In the genomic region with DNA sequence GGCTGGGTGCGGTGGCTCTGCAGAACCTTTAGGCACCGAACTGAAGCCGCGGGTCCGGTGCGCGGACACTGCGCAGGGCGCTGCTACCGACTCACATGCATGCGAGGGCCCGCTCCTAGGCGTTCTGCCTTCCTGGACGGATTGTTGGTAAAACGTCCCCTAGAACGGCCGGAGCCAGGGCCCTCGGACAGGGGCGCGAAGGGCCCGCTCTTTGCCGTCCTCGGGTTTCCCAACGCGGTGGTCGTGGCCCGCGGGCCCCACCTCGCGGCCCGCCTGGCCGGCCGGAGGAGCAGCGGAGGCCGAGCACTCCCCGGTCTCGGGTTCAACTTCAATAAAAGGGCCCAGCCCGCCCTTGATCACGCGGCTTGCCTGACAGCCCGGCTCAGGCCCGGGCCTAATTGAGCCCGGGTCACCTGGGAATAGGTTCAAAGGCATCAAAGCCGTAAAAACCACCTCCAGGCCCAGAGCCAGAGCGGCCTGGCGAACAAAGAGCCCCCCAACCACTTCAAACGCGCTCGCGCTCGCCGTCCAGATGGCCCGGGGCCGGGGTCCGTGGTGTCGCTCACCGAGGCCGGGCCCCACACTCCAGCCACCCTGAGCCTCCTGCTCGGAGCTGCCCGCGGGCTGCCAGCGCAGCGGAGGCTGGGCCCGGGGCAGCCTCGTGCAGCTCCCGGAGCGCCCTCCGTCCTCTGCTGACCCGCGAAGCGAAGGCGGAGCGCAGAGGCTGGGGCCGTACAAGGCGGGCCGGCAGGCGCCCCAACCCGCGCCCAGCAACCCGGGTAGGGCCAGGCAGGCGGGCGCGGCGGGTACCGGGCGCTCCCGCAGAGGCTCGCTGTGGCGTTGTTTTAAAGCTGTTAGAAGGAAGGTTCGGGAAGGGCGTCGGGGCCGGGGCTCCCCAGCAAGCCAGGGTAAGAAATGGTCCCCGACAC, we compare ENCODE assay signal across 12 cellular contexts. TPM values are rescaled to one million over a fixed set of nuclear protein-coding genes. Genes with fewer than 3 reads are reported as not detected.
DNase-seq lines count a peak whose midpoint lies in the region; ATAC-seq, FAIRE-seq and TF ChIP-seq lines count a peak whose summit lies in the region.
"Had no signal": no experiment of that assay in that cellular context is flagged by ENCODE, and none has a peak within 500 bp of the region (broad histone marks: within the 10 kb centered on the region; RNA-seq: fewer than 3 reads in every experiment).

No MANE protein-coding gene starts in this region.

- DNase-seq in AG08396 (ENCODE audit: low spot score): peak; percentile 56
- DNase-seq in astrocyte of the spinal cord (ENCODE audit: low read depth, low spot score): peak; percentile 48
- no peak for DNase-seq in right atrium auricular region (ENCODE audit: low spot score)
- peak in 1 of 6 donors; percentile 43 for DNase-seq in pancreas
- no peak for DNase-seq in OCI-M2 (lab: John Stamatoyannopoulos, UW; ENCODE audit: unreplicated experiment)
- DNase-seq in COR-L47 (lab: John Stamatoyannopoulos, UW): no peak
- DNase-seq in C1 segment of cervical spinal cord (lab: John Stamatoyannopoulos, UW): no peak
- DNase-seq in HuH-7.5 (ENCODE audit: low spot score): no peak
- DNase-seq: Caco-2, NCI-H1694 treated with DMSO at 0.1 percent for 48 hours had no signal

- H3K4me3 ChIP-seq in astrocyte of the spinal cord (ENCODE audit: low read depth, low read length): peak overlapping the region; percentile 75
- peak overlapping the region; percentile 51 to 62 for H3K4me3 ChIP-seq in right atrium auricular region
- peak overlapping the region in 1 of 4 donors; percentile 44 for H3K4me3 ChIP-seq in pancreas

- H3K9me3 ChIP-seq in right atrium auricular region (no peaks in the 10 kb centered on the region), pancreas (no peaks in the 10 kb centered on the region)
- H3K9me3 ChIP-seq: Caco-2 had no signal

- H3K27ac ChIP-seq in right atrium auricular region (peak overlapping the region; percentile 71 to 76), pancreas (no peak overlapping the region)

- ATAC-seq in pancreas: peak in 3 of 4 donors; percentile 36 to 56 (median 46)
- ATAC-seq: stimulated activated memory B cell treated with anti-CD40 and anti-IgM and Interleukin-4, amounts not matched to agents 10 μg/mL and 1 μg/mL and 100 μg/mL, for 72 hours had no signal

- H3K4me1 ChIP-seq in right atrium auricular region (peaks cover 0 to 28% of the 10 kb centered on the region in 2 donors), pancreas (peaks cover 0 to 4% (median 0%) of the 10 kb centered on the region in 3 donors)
- H3K4me1 ChIP-seq: Caco-2 had no signal

- WGBS in pancreas, 2 donors: 3 to 4% methylated on average over 84 to 94 of the region's 94 CpGs

- FAIRE-seq in pancreas (lab: Jason Lieb, UNC): no peak

- intact Hi-C loops in pancreas (cut with DNase I): no loop called here

- H3K36me3 ChIP-seq in right atrium auricular region (no peaks in the 10 kb centered on the region), pancreas (no peaks in the 10 kb centered on the region)

- in situ Hi-C loops in astrocyte of the spinal cord (cut with HindIII; ENCODE audit: low sequenced_read_pairs): no loop called here

- H3K27me3 ChIP-seq in right atrium auricular region (peaks cover 0 to 25% of the 10 kb centered on the region in 2 donors), pancreas (peaks cover 0 to 32% (median 4%) of the 10 kb centered on the region in 4 donors)

- TF ChIP-seq CTCF in astrocyte of the spinal cord (IDR thresholded peaks at IDR 0.05; ENCODE audit: low read depth, low read length) (no peak), right atrium auricular region (IDR thresholded peaks at IDR 0.05) (no peak), pancreas (IDR thresholded peaks at IDR 0.05) (no peak)

RNA-seq across cellular contexts. Expression of gene TWIST2, which starts 1.1 kb away (rescaled TPM):
- total RNA-seq in right atrium auricular region: 10 to 100 TPM in 1 of 2 donors, 1 to 10 TPM in 1; 6.2 to 26.1 TPM
- total RNA-seq in pancreas: 1 to 10 TPM in 2 of 6 donors, under 1 TPM in 4; 0.31 to 1.9 (median 0.67) TPM
- polyA plus RNA-seq in pancreas: 1 to 10 TPM; 2.5 to 3.0 TPM
- total RNA-seq: Caco-2 had no signal
- polyA plus RNA-seq: neural cell had no signal

Comparison
In these comparisons a context has a peak if more than half of its experiments do, and no peak if none do; other contexts are left out.
1. DNase-seq: peak in AG08396 (single experiment) and astrocyte of the spinal cord (single experiment); none in right atrium auricular region (single experiment), OCI-M2 (single experiment), COR-L47 (single experiment), C1 segment of cervical spinal cord (0 of 14) and HuH-7.5 (single experiment).
2. H3K27ac ChIP-seq: peak in right atrium auricular region (2 of 2); none in pancreas (0 of 4).